18 cellular contexts compared by ENCODE assay signal in genomic region chr9:518540-518939, GRCh38. TPM values are rescaled to one million over a fixed set of nuclear protein-coding genes. Genes with fewer than 3 reads are reported as not detected.
DNase-seq lines count a peak whose midpoint lies in the region; ATAC-seq and TF ChIP-seq lines count a peak whose summit lies in the region.
"Had no signal": no experiment of that assay in that cellular context is flagged by ENCODE, and none has a peak within 500 bp of the region (broad histone marks: within the 10 kb centered on the region; RNA-seq: fewer than 3 reads in every experiment).

No MANE protein-coding gene starts in this region.

- H3K4me1 ChIP-seq in hepatocyte (ENCODE audit: insufficient read depth) (no peaks in the 10 kb centered on the region), transverse colon (peaks cover 5 to 31% (median 24%) of the 10 kb centered on the region in 4 donors), neural progenitor cell (no peaks in the 10 kb centered on the region)

- TF ChIP-seq CTCF in activated CD8-positive, alpha-beta T cell treated with anti-CD3 and anti-CD28 coated beads for 36 hours (IDR thresholded peaks at IDR 0.05): no peak
- TF ChIP-seq CTCF in hepatocyte (IDR thresholded peaks at IDR 0.05; ENCODE audit: poor library complexity) (no peak), transverse colon (IDR thresholded peaks at IDR 0.05) (no peak), neural progenitor cell (IDR thresholded peaks at IDR 0.05) (no peak)

- CTCF ChIA-PET in activated naive CD4-positive, alpha-beta T cell treated with anti-CD3 and anti-CD28 coated beads, Interleukin-2, amount 10 ng/mL, durations not matched to agents 7 days and 5 days (lab: Charles Lee): no interaction called here
- CTCF ChIA-PET in activated CD8-positive, alpha-beta T cell treated with anti-CD3 and anti-CD28 coated beads for 36 hours (lab: Charles Lee): no interaction called here

- no peak for TF ChIP-seq POLR2A in transverse colon (IDR thresholded peaks at IDR 0.05)

- H3K4me2 ChIP-seq in hepatocyte (peak overlapping the region; percentile 41), neural progenitor cell (no peak overlapping the region)
- H3K4me2 ChIP-seq: PC-9 had no signal

- peak overlapping the region; percentile 99 for H3K27ac Mint-ChIP-seq in activated naive CD4-positive, alpha-beta T cell treated with anti-CD3 and anti-CD28 coated beads, Interleukin-2, amount 10 ng/mL, durations not matched to agents 7 days and 5 days
- H3K27ac Mint-ChIP-seq in activated CD8-positive, alpha-beta T cell treated with anti-CD3 and anti-CD28 coated beads for 36 hours: no peak overlapping the region
- H3K27ac Mint-ChIP-seq in neural progenitor cell: no peak overlapping the region
- H3K27ac Mint-ChIP-seq: H9 had no signal

- H3K27me3 ChIP-seq in hepatocyte (no peaks in the 10 kb centered on the region), transverse colon (no peaks in the 10 kb centered on the region), neural progenitor cell (no peaks in the 10 kb centered on the region)

- H3K36me3 ChIP-seq in hepatocyte (replicated peaks; ENCODE audit: insufficient read depth, low read depth): no peaks in the 10 kb centered on the region
- H3K36me3 ChIP-seq in transverse colon: no peaks in the 10 kb centered on the region
- H3K36me3 ChIP-seq in neural progenitor cell: no peaks in the 10 kb centered on the region

- peaks cover 72% of the 10 kb centered on the region for H3K4me1 Mint-ChIP-seq in activated naive CD4-positive, alpha-beta T cell treated with anti-CD3 and anti-CD28 coated beads, Interleukin-2, amount 10 ng/mL, durations not matched to agents 7 days and 5 days
- peaks cover 26% of the 10 kb centered on the region for H3K4me1 Mint-ChIP-seq in activated CD8-positive, alpha-beta T cell treated with anti-CD3 and anti-CD28 coated beads for 36 hours (ENCODE audit: low read depth)
- H3K4me1 Mint-ChIP-seq in neural progenitor cell: no peaks in the 10 kb centered on the region

- peak; percentile 52 for DNase-seq in activated naive CD4-positive, alpha-beta T cell treated with anti-CD3 and anti-CD28 coated beads, Interleukin-2, amount 10 ng/mL, durations not matched to agents 7 days and 5 days
- DNase-seq in activated naive CD4-positive, alpha-beta T cell treated with anti-CD3 and anti-CD28 coated beads, Interleukin-2, amount 50 U/mL, for 16 hours: no peak
- no peak for DNase-seq in activated CD8-positive, alpha-beta T cell treated with anti-CD3 and anti-CD28 coated beads for 36 hours
- DNase-seq in hepatocyte (ENCODE audit: low spot score) (peak; percentile 23), transverse colon (peak; percentile 60), neural progenitor cell (ENCODE audit: low spot score) (no peak), cortex of kidney (lab: John Stamatoyannopoulos, UW) (no peak), DMS114 treated with DMSO at 0.1 percent for 48 hours (lab: John Stamatoyannopoulos, UW; ENCODE audit: unreplicated experiment) (no peak)
- DNase-seq: ACHN; CD8-positive, alpha-beta memory T cell; H9; KBM-7; NCI-H1105 treated with DMSO at 0.1 percent for 48 hours; NCI-H2171 treated with DMSO at 0.1 percent for 48 hours; retina; stimulated activated naive CD4-positive, alpha-beta T cell treated with Interleukin-2 at 50 U/mL for 16 hours had no signal

- H3K4me3 ChIP-seq in hepatocyte (no peak overlapping the region), transverse colon (no peak overlapping the region), neural progenitor cell (no peak overlapping the region)
- H3K4me3 ChIP-seq: PC-9 had no signal

- H3K4me3 Mint-ChIP-seq in activated naive CD4-positive, alpha-beta T cell treated with anti-CD3 and anti-CD28 coated beads, Interleukin-2, amount 10 ng/mL, durations not matched to agents 7 days and 5 days: peak overlapping the region; percentile 79
- H3K4me3 Mint-ChIP-seq in activated CD8-positive, alpha-beta T cell treated with anti-CD3 and anti-CD28 coated beads for 36 hours: peak overlapping the region; percentile 3
- no peak overlapping the region for H3K4me3 Mint-ChIP-seq in neural progenitor cell
- H3K4me3 Mint-ChIP-seq: CD8-positive, alpha-beta memory T cell; H9 had no signal

- H4K20me1 ChIP-seq in hepatocyte (ENCODE audit: insufficient read depth, poor library complexity, severe bottlenecking): no peaks in the 10 kb centered on the region
- H4K20me1 ChIP-seq in neural progenitor cell (ENCODE audit: low read depth): no peaks in the 10 kb centered on the region

- H3K79me2 ChIP-seq in hepatocyte: peaks cover 19% of the 10 kb centered on the region
- H3K79me2 ChIP-seq in neural progenitor cell (ENCODE audit: low read depth): peaks cover 20% of the 10 kb centered on the region

- H3K9me3 Mint-ChIP-seq in activated naive CD4-positive, alpha-beta T cell treated with anti-CD3 and anti-CD28 coated beads, Interleukin-2, amount 10 ng/mL, durations not matched to agents 7 days and 5 days: peaks cover 7% of the 10 kb centered on the region
- H3K9me3 Mint-ChIP-seq in activated CD8-positive, alpha-beta T cell treated with anti-CD3 and anti-CD28 coated beads for 36 hours: peaks cover 4% of the 10 kb centered on the region
- H3K9me3 Mint-ChIP-seq in neural progenitor cell: peaks cover 13% of the 10 kb centered on the region

- no peaks in the 10 kb centered on the region for H3F3A ChIP-seq in neural progenitor cell (ENCODE audit: low read depth)

- POLR2A ChIA-PET in activated CD8-positive, alpha-beta T cell treated with anti-CD3 and anti-CD28 coated beads for 36 hours (lab: Charles Lee): no interaction called here

- no peak overlapping the region for H3K9ac ChIP-seq in neural progenitor cell

- intact Hi-C loops in activated CD8-positive, alpha-beta T cell treated with anti-CD3 and anti-CD28 coated beads for 36 hours (cut with micrococcal nuclease): no loop called here
- intact Hi-C loops in transverse colon (cut with DNase I; ENCODE audit: low total_unique reads): no loop called here

- H3K9me3 ChIP-seq in hepatocyte (ENCODE audit: low read depth) (no peaks in the 10 kb centered on the region), transverse colon (no peaks in the 10 kb centered on the region), neural progenitor cell (ENCODE audit: low read depth) (no peaks in the 10 kb centered on the region)

- no peak for TF ChIP-seq EP300 in transverse colon (IDR thresholded peaks at IDR 0.05; ENCODE audit: low read depth)

- ATAC-seq in activated CD8-positive, alpha-beta T cell treated with anti-CD3 and anti-CD28 coated beads for 36 hours: no peak

- in situ Hi-C loops in transverse colon (cut with MboI; ENCODE audit: low pct_ligation_motif_present in 1 of 4, low pct_unique_long_range_greater_than_20kb in 1 of 4, low sequenced_read_pairs in 3 of 4): no loop called here

- 72% methylated on average over 5 of the region's 5 CpGs for WGBS in hepatocyte (ENCODE audit: low lambda C conversion rate, missing lambda C conversion rate)
- WGBS in transverse colon (ENCODE audit: low coverage in 1 of 2), 2 donors: 29 to 55% methylated on average over 4 to 5 of the region's 5 CpGs

- H3K9me2 ChIP-seq in hepatocyte (replicated peaks; ENCODE audit: insufficient read depth): no peaks in the 10 kb centered on the region

- no peaks in the 10 kb centered on the region for H3K27me3 Mint-ChIP-seq in activated naive CD4-positive, alpha-beta T cell treated with anti-CD3 and anti-CD28 coated beads, Interleukin-2, amount 10 ng/mL, durations not matched to agents 7 days and 5 days
- H3K27me3 Mint-ChIP-seq in activated CD8-positive, alpha-beta T cell treated with anti-CD3 and anti-CD28 coated beads for 36 hours: no peaks in the 10 kb centered on the region
- H3K27me3 Mint-ChIP-seq in neural progenitor cell (ENCODE audit: insufficient read depth, low read depth): peaks cover 2% of the 10 kb centered on the region

- no peak overlapping the region for H2AFZ ChIP-seq in hepatocyte
- no peak overlapping the region for H2AFZ ChIP-seq in neural progenitor cell (replicated peaks)
- H2AFZ ChIP-seq: PC-9 had no signal

- H3K27ac ChIP-seq in hepatocyte (peak overlapping the region; percentile 59), transverse colon (peak overlapping the region; percentile 70 to 82 (median 76)), neural progenitor cell (no peak overlapping the region)
- H3K27ac ChIP-seq: HL-60, PC-9 had no signal

- H3K36me3 Mint-ChIP-seq in activated naive CD4-positive, alpha-beta T cell treated with anti-CD3 and anti-CD28 coated beads, Interleukin-2, amount 10 ng/mL, durations not matched to agents 7 days and 5 days: peaks cover 15% of the 10 kb centered on the region
- peaks cover 4% of the 10 kb centered on the region for H3K36me3 Mint-ChIP-seq in activated CD8-positive, alpha-beta T cell treated with anti-CD3 and anti-CD28 coated beads for 36 hours (ENCODE audit: low read depth)
- H3K36me3 Mint-ChIP-seq in neural progenitor cell: peaks cover 13% of the 10 kb centered on the region

RNA-seq across cellular contexts. Expression of gene KANK1, which starts 14.0 kb away (rescaled TPM):
- 1 to 10 TPM; 2.6 to 2.8 TPM for total RNA-seq in activated CD8-positive, alpha-beta T cell treated with anti-CD3 and anti-CD28 coated beads for 36 hours
- total RNA-seq in hepatocyte (33.6 and 40.8 TPM in 2 replicates), transverse colon (10 to 100 TPM; 33.9 to 45.6 (median 43.1) TPM), neural progenitor cell (ENCODE audit: low replicate concordance) (24.5 and 27.9 TPM in 2 replicates)
- 21.7 and 23.0 TPM in 2 replicates for polyA plus RNA-seq in hepatocyte

Comparison
In these comparisons a context has a peak if more than half of its experiments do, and no peak if none do; other contexts are left out.
1. DNase-seq: peak in activated naive CD4-positive, alpha-beta T cell treated with anti-CD3 and anti-CD28 coated beads, Interleukin-2, amount 10 ng/mL, durations not matched to agents 7 days and 5 days (single experiment), hepatocyte (single experiment) and transverse colon (single experiment); none in activated naive CD4-positive, alpha-beta T cell treated with anti-CD3 and anti-CD28 coated beads, Interleukin-2, amount 50 U/mL, for 16 hours (single experiment), activated CD8-positive, alpha-beta T cell treated with anti-CD3 and anti-CD28 coated beads for 36 hours (single experiment), neural progenitor cell (single experiment), cortex of kidney (single experiment) and DMS114 treated with DMSO at 0.1 percent for 48 hours (single experiment).